In genomic region chr2:181430406-181431199, GRCh38 we compare ENCODE assay signal across 9 cellular contexts. TPM values are rescaled to one million over a fixed set of nuclear protein-coding genes. Genes with fewer than 3 reads are reported as not detected.
DNase-seq lines count a peak whose midpoint lies in the region; ATAC-seq and TF ChIP-seq lines count a peak whose summit lies in the region.
"Had no signal": no experiment of that assay in that cellular context is flagged by ENCODE, and none has a peak within 500 bp of the region (broad histone marks: within the 10 kb centered on the region; RNA-seq: fewer than 3 reads in every experiment).

No MANE protein-coding gene starts in this region.

- intact Hi-C loops in A673 (cut with micrococcal nuclease; ENCODE audit: unreplicated experiment), result no loop called here
- intact Hi-C loops in Panc1 (cut with micrococcal nuclease; ENCODE audit: unreplicated experiment), result no loop called here
- intact Hi-C loops in esophagus muscularis mucosa (cut with DNase I), result no loop called here

- H3K9me3 ChIP-seq in A673 (ENCODE audit: low read depth, low read length, poor library complexity, severe bottlenecking) (no peaks in the 10 kb centered on the region), Panc1 (ENCODE audit: control insufficient read depth, insufficient read depth, low read depth, low read length) (no peaks in the 10 kb centered on the region), esophagus muscularis mucosa (no peaks in the 10 kb centered on the region)
- H3K9me3 ChIP-seq: body of pancreas had no signal

- H3K4me1 ChIP-seq in A673 (ENCODE audit: insufficient read depth, low read length, poor library complexity, severe bottlenecking) (no peaks in the 10 kb centered on the region), Panc1 (ENCODE audit: control insufficient read depth, insufficient read depth, low read length) (no peaks in the 10 kb centered on the region), esophagus muscularis mucosa (peaks cover 0 to 8% (median 3%) of the 10 kb centered on the region in 4 donors)
- H3K4me1 ChIP-seq: body of pancreas had no signal

- CTCF ChIA-PET in A673 (lab: Charles Lee) (interaction anchor here (0.6 kb wide), 1 partner anchor 16 kb away, joined by 6 read pairs; no protein-coding TSS in a partner anchor), Panc1 (lab: Charles Lee) (no interaction called here)

- 63% methylated on average over 3 of the region's 3 CpGs for WGBS in esophagus muscularis mucosa

- H3K27me3 ChIP-seq in A673 (replicated peaks; ENCODE audit: insufficient read depth, low read depth, low read length, poor library complexity) (peaks cover 3% of the 10 kb centered on the region), Panc1 (ENCODE audit: control insufficient read depth, insufficient read depth, low read length) (no peaks in the 10 kb centered on the region), esophagus muscularis mucosa (no peaks in the 10 kb centered on the region)
- H3K27me3 ChIP-seq: body of pancreas had no signal

- TF ChIP-seq CTCF in A673 (conservative IDR thresholded peaks at IDR 0.05; ENCODE audit: low read depth, low read length), result peak; percentile 70
- TF ChIP-seq CTCF in GM13977 (IDR thresholded peaks at IDR 0.05; ENCODE audit: extremely low read depth, insufficient read depth, missing control alignments), result peak; percentile 42
- peak; percentile 53 for TF ChIP-seq CTCF in Panc1 (IDR thresholded peaks at IDR 0.05)
- peak in 2 of 3 experiments; percentile 10 to 13 for TF ChIP-seq CTCF in esophagus muscularis mucosa (IDR thresholded peaks at IDR 0.05)

- BruUV-seq in A673 (replicated peaks; lab: Mats Ljungman, UMichigan) (no TSS peak), Panc1 (replicated peaks; lab: Mats Ljungman, UMichigan) (no TSS peak)

- H3K27ac ChIP-seq in A673 (ENCODE audit: low read depth, low read length, poor library complexity, severe bottlenecking) (no peak overlapping the region), Panc1 (ENCODE audit: low read length) (no peak overlapping the region), esophagus muscularis mucosa (replicated peaks in 1 of 4) (no peak overlapping the region)
- H3K27ac ChIP-seq: body of pancreas had no signal

- no peak for TF ChIP-seq POLR2A in esophagus muscularis mucosa (IDR thresholded peaks at IDR 0.05; ENCODE audit: low read depth)

- ATAC-seq in Panc1 (no peak), HG03342 (IDR thresholded peaks at IDR 0.05; ENCODE audit: unreplicated experiment) (no peak)
- ATAC-seq: body of pancreas had no signal

- peak; percentile 54 for DNase-seq in A673 (ENCODE audit: low spot score)
- DNase-seq in GM13977 (ENCODE audit: low spot score), result no peak
- DNase-seq in Panc1 (ENCODE audit: low read depth, low spot score), result no peak
- DNase-seq in esophagus muscularis mucosa (ENCODE audit: extremely low spot score), result no peak
- no peak for DNase-seq in NCI-H187 treated with DMSO at 0.1 percent for 48 hours (lab: John Stamatoyannopoulos, UW)
- DNase-seq in middle frontal gyrus (ENCODE audit: extremely low spot score, low spot score), result no peak
- no peak for DNase-seq in NCI-H774 (lab: John Stamatoyannopoulos, UW)

- in situ Hi-C loops in GM13977 (cut with MboI; ENCODE audit: low pct_unique_long_range_greater_than_20kb, low sequenced_read_pairs, unreplicated experiment) (no loop called here), Panc1 (cut with HindIII; ENCODE audit: low pct_unique_long_range_greater_than_20kb, low sequenced_read_pairs) (no loop called here)

- H3K4me3 ChIP-seq in A673 (ENCODE audit: low read depth, low read length, poor library complexity, severe bottlenecking), result no peak overlapping the region
- H3K4me3 ChIP-seq in Panc1 (ENCODE audit: low read depth in 2 of 2, low read length in 2 of 2), result no peak overlapping the region
- no peak overlapping the region for H3K4me3 ChIP-seq in esophagus muscularis mucosa
- H3K4me3 ChIP-seq: body of pancreas had no signal

- no peaks in the 10 kb centered on the region for H3K36me3 ChIP-seq in A673 (ENCODE audit: insufficient read depth, low read length, poor library complexity, severe bottlenecking)
- H3K36me3 ChIP-seq in Panc1 (ENCODE audit: control insufficient read depth, insufficient read depth, low read length), result no peaks in the 10 kb centered on the region
- H3K36me3 ChIP-seq in esophagus muscularis mucosa, result no peaks in the 10 kb centered on the region

- POLR2A ChIA-PET in A673 (lab: Charles Lee; ENCODE audit: low non-redundant PET), result no interaction called here
- POLR2A ChIA-PET in Panc1 (lab: Charles Lee), result interaction anchor here (0.6 kb wide), 1 partner anchor 656 kb away, joined by 6 read pairs; no protein-coding TSS in a partner anchor

- TF ChIP-seq EP300 in esophagus muscularis mucosa (IDR thresholded peaks at IDR 0.05), result no peak

RNA-seq across cellular contexts. Expression of gene ITGA4, which starts 26.6 kb away (rescaled TPM):
- 4.6 and 7.0 TPM in 2 replicates for total RNA-seq in A673 (2021)
- 0.36 TPM for total RNA-seq in Panc1 (2021; ENCODE audit: unreplicated experiment)
- not detected for polyA plus RNA-seq in Panc1 (2012; ENCODE audit: insufficient read length)
- 1 to 10 TPM; 2.2 to 8.4 (median 3.5) TPM for total RNA-seq in esophagus muscularis mucosa

Comparison
In these comparisons a context has a peak if more than half of its experiments do, and no peak if none do; other contexts are left out.
1. CTCF ChIP-seq: peak in every context shown above with its lines; median percentile 70 in A673; 53 in Panc1; 42 in GM13977; 12 in esophagus muscularis mucosa.